ENCODE assay signal across 9 cellular contexts in the genomic region with DNA sequence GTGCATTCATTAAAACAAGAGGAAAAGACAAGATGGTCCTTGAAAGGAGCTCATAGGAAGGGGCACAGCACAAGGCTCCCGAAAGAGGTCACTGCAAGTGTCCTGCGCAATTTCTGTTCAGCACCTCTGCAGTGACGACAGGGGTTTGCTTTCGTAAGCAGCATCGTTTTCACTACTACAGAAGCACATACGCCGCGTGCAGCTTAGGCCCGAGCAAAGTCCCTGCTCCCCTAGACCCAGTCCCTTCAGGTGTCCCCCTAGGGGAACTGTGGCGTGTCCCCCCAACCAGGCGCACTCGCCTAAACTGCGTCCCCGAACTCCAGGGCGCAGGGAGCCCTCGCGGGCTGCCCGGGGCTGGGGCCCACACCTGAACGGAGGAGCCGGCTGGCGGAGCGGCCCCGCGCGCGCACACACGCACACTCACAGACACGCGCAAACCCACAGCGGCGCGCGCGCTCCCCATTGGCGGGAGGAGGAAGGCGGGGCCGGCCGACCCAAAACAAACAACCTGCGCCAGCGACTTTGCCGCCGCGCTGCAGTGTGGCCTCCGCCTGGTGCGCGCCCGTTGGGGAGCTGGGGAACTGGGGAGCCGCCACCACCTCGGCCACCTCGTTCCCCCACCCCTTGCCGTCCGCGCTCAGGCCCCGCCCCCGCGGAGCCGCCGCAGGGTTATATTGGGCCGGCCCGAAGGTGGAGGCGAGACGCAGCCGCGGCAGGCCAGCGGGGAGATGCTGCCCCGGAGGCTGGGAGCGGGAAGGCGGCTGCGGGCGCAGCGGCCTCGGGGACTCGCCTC. TPM values are rescaled to one million over a fixed set of nuclear protein-coding genes. Genes with fewer than 3 reads are reported as not detected.
DNase-seq lines count a peak whose midpoint lies in the region; ATAC-seq and TF ChIP-seq lines count a peak whose summit lies in the region.
"Had no signal": no experiment of that assay in that cellular context is flagged by ENCODE, and none has a peak within 500 bp of the region (broad histone marks: within the 10 kb centered on the region; RNA-seq: fewer than 3 reads in every experiment).

A gene with protein sequence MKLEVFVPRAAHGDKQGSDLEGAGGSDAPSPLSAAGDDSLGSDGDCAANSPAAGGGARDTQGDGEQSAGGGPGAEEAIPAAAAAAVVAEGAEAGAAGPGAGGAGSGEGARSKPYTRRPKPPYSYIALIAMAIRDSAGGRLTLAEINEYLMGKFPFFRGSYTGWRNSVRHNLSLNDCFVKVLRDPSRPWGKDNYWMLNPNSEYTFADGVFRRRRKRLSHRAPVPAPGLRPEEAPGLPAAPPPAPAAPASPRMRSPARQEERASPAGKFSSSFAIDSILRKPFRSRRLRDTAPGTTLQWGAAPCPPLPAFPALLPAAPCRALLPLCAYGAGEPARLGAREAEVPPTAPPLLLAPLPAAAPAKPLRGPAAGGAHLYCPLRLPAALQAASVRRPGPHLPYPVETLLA (plus strand): TSS at position 699 of the 793 bp plus-strand sequence. CDS start 607 bp downstream, outside the sequence.

- POLR2A ChIA-PET in CD4-positive, alpha-beta memory T cell (lab: Charles Lee; ENCODE audit: partially characterized antibody): no interaction called here

- H3K36me3 Mint-ChIP-seq in CD4-positive, alpha-beta memory T cell: no peaks in the 10 kb centered on the region

- in situ Hi-C loops in mammary epithelial cell (cut with MboI; ENCODE audit: low sequenced_read_pairs in 2 of 2): no loop called here

- no TSS peak for BruUV-seq in mammary epithelial cell (replicated peaks; lab: Mats Ljungman, UMichigan)

- H3K27ac Mint-ChIP-seq in CD4-positive, alpha-beta memory T cell: no peak within 1 kb of the TSS
- no peak within 1 kb of the TSS for H3K27ac Mint-ChIP-seq in stimulated activated naive CD8-positive, alpha-beta T cell treated with anti-CD3 and anti-CD28 coated beads, Interleukin-15, amount 100 ng/mL, for 72 hours

- ATAC-seq in stimulated activated naive CD8-positive, alpha-beta T cell treated with anti-CD3 and anti-CD28 coated beads, Interleukin-15, amount 100 ng/mL, for 72 hours: peak; percentile 19
- ATAC-seq in GM19397 (IDR thresholded peaks at IDR 0.05; ENCODE audit: unreplicated experiment): no peak
- ATAC-seq in HG03520 (IDR thresholded peaks at IDR 0.05; ENCODE audit: unreplicated experiment): no peak

- H3K9ac ChIP-seq in mammary epithelial cell (ENCODE audit: insufficient read depth, low read length): peak within 1 kb of the TSS; percentile 58

- H3K4me2 ChIP-seq in mammary epithelial cell (ENCODE audit: insufficient read depth, low read depth, low read length): peak within 1 kb of the TSS; percentile 99

- no peaks in the 10 kb centered on the region for H3K36me3 ChIP-seq in CD4-positive, alpha-beta memory T cell (ENCODE audit: insufficient read depth, low read length)
- H3K36me3 ChIP-seq in mammary epithelial cell (ENCODE audit: insufficient read depth, low read length) (no peaks in the 10 kb centered on the region), kidney epithelial cell (ENCODE audit: control insufficient read depth, insufficient read depth, low read length) (no peaks in the 10 kb centered on the region)

- peaks cover 42 to 58% of the 10 kb centered on the region in 2 donors for H3K27me3 Mint-ChIP-seq in CD4-positive, alpha-beta memory T cell
- peaks cover 86% of the 10 kb centered on the region for H3K27me3 Mint-ChIP-seq in stimulated activated naive CD8-positive, alpha-beta T cell treated with anti-CD3 and anti-CD28 coated beads, Interleukin-15, amount 100 ng/mL, for 72 hours

- H3K27ac ChIP-seq in CD4-positive, alpha-beta memory T cell (ENCODE audit: low read depth, low read length): no peak within 1 kb of the TSS
- H3K27ac ChIP-seq in mammary epithelial cell (ENCODE audit: insufficient read depth, low read depth, low read length): peak within 1 kb of the TSS; percentile 61

- TF ChIP-seq CTCF in LNCaP clone FGC (IDR thresholded peaks at IDR 0.05; ENCODE audit: control insufficient read depth, extremely low read depth, insufficient read depth): no peak
- TF ChIP-seq CTCF in mammary epithelial cell (conservative IDR thresholded peaks at IDR 0.05 in 1 of 2, IDR thresholded peaks at IDR 0.05 in 1 of 2; ENCODE audit: extremely low read depth in 1 of 2, insufficient read depth in 1 of 2, low read depth in 1 of 2, low read length in 2 of 2): peak in 1 of 2 donors; percentile 6
- TF ChIP-seq CTCF in kidney epithelial cell (IDR thresholded peaks at IDR 0.05; ENCODE audit: insufficient read depth, low read length, poor library complexity, severe bottlenecking): no peak

- 0% methylated on average over 13 of the region's 73 CpGs for WGBS in mammary epithelial cell (ENCODE audit: low coverage, missing lambda C conversion rate)

- H3K4me1 ChIP-seq in CD4-positive, alpha-beta memory T cell (ENCODE audit: insufficient read depth, low read length): peaks cover 10% of the 10 kb centered on the region
- peaks cover 34% of the 10 kb centered on the region for H3K4me1 ChIP-seq in mammary epithelial cell (ENCODE audit: insufficient read depth, low read length)

- H2AFZ ChIP-seq in mammary epithelial cell (ENCODE audit: low read depth, low read length): peak within 1 kb of the TSS; percentile 94

- H4K20me1 ChIP-seq in mammary epithelial cell (ENCODE audit: insufficient read depth, low read length): no peaks in the 10 kb centered on the region

- H3K4me3 ChIP-seq in CD4-positive, alpha-beta memory T cell (ENCODE audit: low read length in 2 of 2): no peak within 1 kb of the TSS
- H3K4me3 ChIP-seq in LNCaP clone FGC (ENCODE audit: low read depth, low read length): peak within 1 kb of the TSS; percentile 46
- H3K4me3 ChIP-seq in mammary epithelial cell (replicated peaks in 1 of 3; ENCODE audit: insufficient read depth in 1 of 3, low read depth in 2 of 3, low read length in 3 of 3): peak within 1 kb of the TSS; percentile 60 to 74 (median 65)
- H3K4me3 ChIP-seq in kidney epithelial cell (ENCODE audit: low read depth, low read length): peak within 1 kb of the TSS; percentile 52

- H3K27me3 ChIP-seq in CD4-positive, alpha-beta memory T cell (ENCODE audit: insufficient read depth, low read length): peaks cover 18% of the 10 kb centered on the region
- H3K27me3 ChIP-seq in mammary epithelial cell (ENCODE audit: insufficient read depth, low read length) (no peaks in the 10 kb centered on the region), kidney epithelial cell (ENCODE audit: control insufficient read depth, insufficient read depth, low read length) (peaks cover 29% of the 10 kb centered on the region)

- H3K9me3 Mint-ChIP-seq in CD4-positive, alpha-beta memory T cell: peaks cover 0 to 5% (median under 1%) of the 10 kb centered on the region in 8 donors
- H3K9me3 Mint-ChIP-seq in stimulated activated naive CD8-positive, alpha-beta T cell treated with anti-CD3 and anti-CD28 coated beads, Interleukin-15, amount 100 ng/mL, for 72 hours: no peaks in the 10 kb centered on the region

- H3K4me3 Mint-ChIP-seq in CD4-positive, alpha-beta memory T cell: peak within 1 kb of the TSS; percentile 52 to 87 (median 66)
- peak within 1 kb of the TSS; percentile 78 to 80 for H3K4me3 Mint-ChIP-seq in stimulated activated naive CD8-positive, alpha-beta T cell treated with anti-CD3 and anti-CD28 coated beads, Interleukin-15, amount 100 ng/mL, for 72 hours

- no peaks in the 10 kb centered on the region for H3K9me3 ChIP-seq in CD4-positive, alpha-beta memory T cell (ENCODE audit: control insufficient read depth in 1 of 2, low read length in 2 of 2)
- H3K9me3 ChIP-seq in mammary epithelial cell (replicated peaks; ENCODE audit: insufficient read depth, low read length): no peaks in the 10 kb centered on the region

- no peak for DNase-seq in CD4-positive, alpha-beta memory T cell
- DNase-seq in LNCaP clone FGC (ENCODE audit: low read depth) (no peak), mammary epithelial cell (peak; percentile 74), kidney epithelial cell (ENCODE audit: low read depth) (no peak)
- DNase-seq in stimulated activated naive CD8-positive, alpha-beta T cell treated with anti-CD3 and anti-CD28 coated beads, Interleukin-15, amount 100 ng/mL, for 72 hours: peak in 1 of 2 donors; percentile 22
- DNase-seq in NK-92 treated with Interleukin-12 subunit alpha and Interleukin-12 subunit beta, amount 100 ng/mL, for 24 hours (lab: John Stamatoyannopoulos, UW): no peak

- dilution Hi-C loops in mammary epithelial cell (cut with HindIII; ENCODE audit: low sequenced_read_pairs): no loop called here

- H3K4me1 Mint-ChIP-seq in CD4-positive, alpha-beta memory T cell: peaks cover 17 to 39% (median 29%) of the 10 kb centered on the region in 4 donors
- H3K4me1 Mint-ChIP-seq in stimulated activated naive CD8-positive, alpha-beta T cell treated with anti-CD3 and anti-CD28 coated beads, Interleukin-15, amount 100 ng/mL, for 72 hours: peaks cover 38% of the 10 kb centered on the region

- intact Hi-C loops in CD4-positive, alpha-beta memory T cell (cut with micrococcal nuclease): no loop called here
- intact Hi-C loops in mammary epithelial cell (cut with micrococcal nuclease): loop anchor here (1.0 kb wide), 2 partner anchors 24 kb away; no protein-coding TSS in a partner anchor

- CTCF ChIA-PET in CD4-positive, alpha-beta memory T cell (lab: Charles Lee; ENCODE audit: partially characterized antibody): no interaction called here
- CTCF ChIA-PET in mammary epithelial cell (lab: Charles Lee; ENCODE audit: low non-redundant PET): interaction anchor here (0.6 kb wide), 1 partner anchor 95 kb away, joined by 4 read pairs; no protein-coding TSS in a partner anchor

- H3K79me2 ChIP-seq in mammary epithelial cell (ENCODE audit: insufficient read depth, low read length): peaks cover 5% of the 10 kb centered on the region

RNA-seq across cellular contexts. Expression of the gene that starts here (rescaled TPM):
- total RNA-seq in CD4-positive, alpha-beta memory T cell: not detected
- polyA plus RNA-seq in CD4-positive, alpha-beta memory T cell: not detected
- total RNA-seq in mammary epithelial cell (under 1 TPM in 1 of 2 donors, not detected in 1; 0.92 TPM), kidney epithelial cell (6.8 and 6.9 TPM in 2 replicates)
- polyA plus RNA-seq in mammary epithelial cell: 3.4 TPM
- polyA minus RNA-seq in mammary epithelial cell: 1.8 TPM
- total RNA-seq: pulmonary artery endothelial cell had no signal

Comparison
In these comparisons a context has a peak if more than half of its experiments do, and no peak if none do; other contexts are left out.
1. H3K4me3 ChIP-seq: peak in LNCaP clone FGC (single experiment), mammary epithelial cell (3 of 3) and kidney epithelial cell (single experiment); none in CD4-positive, alpha-beta memory T cell (0 of 2).